In genomic region chr2:108786008-108786353, GRCh38 we compare ENCODE assay signal across 8 cellular contexts. TPM values are rescaled to one million over a fixed set of nuclear protein-coding genes. Genes with fewer than 3 reads are reported as not detected.
DNase-seq lines count a peak whose midpoint lies in the region; ATAC-seq and TF ChIP-seq lines count a peak whose summit lies in the region.

No MANE protein-coding gene starts in this region.

- peaks cover 22% of the 10 kb centered on the region for H3K4me1 Mint-ChIP-seq in CD4-positive, alpha-beta T cell (ENCODE audit: low read depth)
- H3K4me1 Mint-ChIP-seq in nephron = peaks cover 11% of the 10 kb centered on the region

- POLR2A ChIA-PET in CD4-positive, alpha-beta T cell (lab: Charles Lee) = no interaction called here

- no peaks in the 10 kb centered on the region for H3K27me3 Mint-ChIP-seq in CD4-positive, alpha-beta T cell
- H3K27me3 Mint-ChIP-seq in nephron (ENCODE audit: low read depth) = no peaks in the 10 kb centered on the region

- peak overlapping the region; percentile 76 for H3K4me3 ChIP-seq in LNCaP clone FGC (ENCODE audit: low read depth, low read length)
- peak overlapping the region; percentile 79 for H3K4me3 ChIP-seq in colonic mucosa

- peaks cover 49% of the 10 kb centered on the region for H3K36me3 Mint-ChIP-seq in CD4-positive, alpha-beta T cell (ENCODE audit: low read depth)
- H3K36me3 Mint-ChIP-seq in nephron (ENCODE audit: low read depth) = peaks cover 36% of the 10 kb centered on the region

- H3K4me1 ChIP-seq in colonic mucosa = no peaks in the 10 kb centered on the region

- no peaks in the 10 kb centered on the region for H3K9me3 Mint-ChIP-seq in CD4-positive, alpha-beta T cell
- H3K9me3 Mint-ChIP-seq in nephron = no peaks in the 10 kb centered on the region

- in situ Hi-C loops in KBM-7 (cut with MboI; ENCODE audit: low pct_unique_long_range_greater_than_20kb, low sequenced_read_pairs) = no loop called here

- no peaks in the 10 kb centered on the region for H3K27me3 ChIP-seq in CD4-positive, alpha-beta T cell (ENCODE audit: control insufficient read depth, insufficient read depth, low read length)
- H3K27me3 ChIP-seq in colonic mucosa = no peaks in the 10 kb centered on the region

- H3K36me3 ChIP-seq in colonic mucosa = no peaks in the 10 kb centered on the region

- H3K4me3 Mint-ChIP-seq in CD4-positive, alpha-beta T cell = peak overlapping the region; percentile 99
- peak overlapping the region; percentile 96 to 99 (median 99) for H3K4me3 Mint-ChIP-seq in nephron

- no peak for TF ChIP-seq CTCF in CD4-positive, alpha-beta T cell (IDR thresholded peaks at IDR 0.05)
- no peak for TF ChIP-seq CTCF in LNCaP clone FGC (IDR thresholded peaks at IDR 0.05; ENCODE audit: control insufficient read depth, extremely low read depth, insufficient read depth)
- no peak for TF ChIP-seq CTCF in colonic mucosa (IDR thresholded peaks at IDR 0.05)
- TF ChIP-seq CTCF in nephron (IDR thresholded peaks at IDR 0.05; ENCODE audit: unreplicated experiment in 3 of 3) = no peak

- peak overlapping the region; percentile 92 for H3K27ac Mint-ChIP-seq in CD4-positive, alpha-beta T cell
- peak overlapping the region; percentile 32 to 82 (median 79) for H3K27ac Mint-ChIP-seq in nephron

- peak overlapping the region; percentile 82 to 84 for H3K9ac ChIP-seq in colonic mucosa (ENCODE audit: low read depth in 2 of 2, low read length in 2 of 2)

- DNase-seq in CD4-positive, alpha-beta T cell = no peak
- DNase-seq in LNCaP clone FGC (ENCODE audit: low read depth) = no peak
- DNase-seq in colonic mucosa = no peak
- DNase-seq in KBM-7 = no peak
- DNase-seq in NCI-H446 treated with DMSO at 0.1 percent for 48 hours (lab: John Stamatoyannopoulos, UW) = no peak
- no peak for DNase-seq in NCI-H345 (lab: John Stamatoyannopoulos, UW)
- no peak for DNase-seq in HuH-7 (ENCODE audit: low spot score)

- H3K9me3 ChIP-seq in CD4-positive, alpha-beta T cell (ENCODE audit: control insufficient read depth, low read length) = no peaks in the 10 kb centered on the region
- H3K9me3 ChIP-seq in colonic mucosa = no peaks in the 10 kb centered on the region

- peak; percentile 2 for ATAC-seq in CD4-positive, alpha-beta T cell (ENCODE audit: poor library complexity)

- intact Hi-C loops in CD4-positive, alpha-beta T cell (cut with DNase I, micrococcal nuclease) = loop anchor here (2.0 to 10.0 kb wide), 6 partner anchors 67 to 339 kb away; partner anchors contain the start of genes EDAR (in 2 of the 2), LIMS1 (in 1 of the 2), RANBP2 (in 1 of the 2) and SH3RF3 (in 1 of the 2)
- intact Hi-C loops in colonic mucosa (cut with DNase I) = no loop called here

- H3K27ac ChIP-seq in CD4-positive, alpha-beta T cell (ENCODE audit: low read depth, low read length) = peak overlapping the region; percentile 33
- peak overlapping the region; percentile 63 for H3K27ac ChIP-seq in colonic mucosa

- CTCF ChIA-PET in CD4-positive, alpha-beta T cell (lab: Charles Lee) = interaction anchor here (1.2 to 1.7 kb wide), 2 partner anchors 202 to 724 kb away, joined by 3 to 4 read pairs; no protein-coding TSS in a partner anchor

RNA-seq across cellular contexts. Expression of gene CCDC138, which starts 0.6 kb away (rescaled TPM):
- total RNA-seq in CD4-positive, alpha-beta T cell = 1 to 10 TPM; 4.7 to 5.8 TPM
- total RNA-seq in colonic mucosa = 1 to 10 TPM; 2.9 to 8.0 TPM
